Comparison of ENCODE assay signal across 21 cellular contexts in the genomic region with DNA sequence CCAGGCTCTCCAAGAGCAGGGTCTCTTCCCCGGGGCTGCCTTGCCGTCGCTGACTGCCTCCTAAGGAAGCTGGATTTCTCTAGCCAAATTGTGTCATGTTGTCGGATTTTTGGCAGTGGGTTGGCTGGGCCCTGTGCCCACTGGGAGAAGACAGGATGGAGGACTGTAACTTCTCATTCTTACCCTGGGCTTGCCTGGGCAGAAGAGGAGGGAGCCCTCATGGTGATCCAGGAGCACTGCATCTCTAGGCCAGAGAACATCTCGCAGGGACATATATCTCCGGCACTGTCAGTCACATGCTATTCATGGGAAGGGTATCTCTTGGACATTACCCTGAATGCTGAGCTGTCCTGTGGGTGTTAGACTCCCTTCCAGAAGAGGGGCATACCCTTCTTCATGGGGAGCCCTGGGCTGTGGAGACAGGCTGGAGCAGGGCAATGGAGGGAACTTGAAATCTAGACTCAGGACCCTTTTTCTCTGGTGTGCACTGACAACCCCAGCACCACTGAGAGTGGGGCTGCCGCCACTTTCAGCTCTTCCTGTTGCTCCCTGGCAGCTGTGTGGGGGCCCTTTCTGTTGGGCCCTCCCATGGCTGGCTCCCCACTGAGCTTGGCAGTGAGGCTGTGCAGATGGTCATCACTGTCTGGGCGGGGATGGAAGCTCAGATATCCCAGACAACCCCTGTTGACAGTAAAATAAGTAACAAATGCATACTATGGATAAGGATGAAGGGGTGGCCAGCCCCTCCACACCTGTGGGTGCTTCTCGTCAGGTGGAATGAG. TPM values are rescaled to one million over a fixed set of nuclear protein-coding genes. Genes with fewer than 3 reads are reported as not detected.
DNase-seq lines count a peak whose midpoint lies in the region; ATAC-seq, FAIRE-seq and TF ChIP-seq lines count a peak whose summit lies in the region.
"Had no signal": no experiment of that assay in that cellular context is flagged by ENCODE, and none has a peak within 500 bp of the region (broad histone marks: within the 10 kb centered on the region; RNA-seq: fewer than 3 reads in every experiment).

No MANE protein-coding gene starts in this region.

- ATAC-seq in K562: peak; percentile 60
- ATAC-seq in GM21447 (IDR thresholded peaks at IDR 0.05; ENCODE audit: unreplicated experiment): no peak
- no peak for ATAC-seq in GM19455 (IDR thresholded peaks at IDR 0.05; ENCODE audit: unreplicated experiment)
- ATAC-seq: activated T-cell treated with anti-CD3 and anti-CD28 coated beads, Interleukin-2, amount 50 U/mL, for 4 hours had no signal

- no peak overlapping the region for H3K9ac ChIP-seq in K562 (ENCODE audit: insufficient read depth in 1 of 2, low read depth in 2 of 2, low read length in 2 of 2)
- H3K9ac ChIP-seq: BLaER1 treated with 17β-estradiol and CSF1 and Interleukin-3, amounts not matched to agents 10 nM and 100 nM had no signal

- no peaks in the 10 kb centered on the region for H3K9me3 Mint-ChIP-seq in osteocyte (ENCODE audit: unreplicated experiment)
- H3K9me3 Mint-ChIP-seq: activated naive CD4-positive, alpha-beta T cell treated with anti-CD3 and anti-CD28 coated beads, Interleukin-2, amount 50 U/mL, for 24 hours; activated T-cell treated with anti-CD3 and anti-CD28 coated beads, Interleukin-2, amount 50 U/mL, for 4 hours; stimulated activated naive CD8-positive, alpha-beta T cell treated with anti-CD3 and anti-CD28 coated beads, Interleukin-15, Interleukin-2, amounts not matched to agents 100 ng/mL and 50 ng/mL, for 24 hours; T-helper 1 cell treated with Interleukin-12 subunit alpha and Interleukin-12 subunit beta and Interleukin-4 antibody, amounts not matched to agents 30 μg/mL and 1 μg/mL, for 36 hours had no signal

- intact Hi-C loops in K562 (cut with micrococcal nuclease): no loop called here

- FAIRE-seq in K562 (lab: Jason Lieb, UNC): no peak
- FAIRE-seq: astrocyte, pancreas had no signal

- H3K36me3 ChIP-seq in K562 (ENCODE audit: control insufficient read depth, insufficient read depth, low read length): no peaks in the 10 kb centered on the region
- H3K36me3 ChIP-seq: BLaER1 treated with 17β-estradiol and CSF1 and Interleukin-3, amounts not matched to agents 10 nM and 100 nM; heart right ventricle; pancreas; tibial nerve had no signal

- BruUV-seq in K562 (replicated peaks; lab: Mats Ljungman, UMichigan): no TSS peak

- H3K79me2 ChIP-seq in K562 (ENCODE audit: control insufficient read depth, insufficient read depth, low read length): no peaks in the 10 kb centered on the region

- H3K4me3 Mint-ChIP-seq in osteocyte (ENCODE audit: unreplicated experiment): no peak overlapping the region
- H3K4me3 Mint-ChIP-seq: activated naive CD4-positive, alpha-beta T cell treated with anti-CD3 and anti-CD28 coated beads, Interleukin-2, amount 50 U/mL, for 24 hours; activated T-cell treated with anti-CD3 and anti-CD28 coated beads, Interleukin-2, amount 50 U/mL, for 4 hours; naive B cell; stimulated activated naive CD8-positive, alpha-beta T cell treated with anti-CD3 and anti-CD28 coated beads, Interleukin-15, Interleukin-2, amounts not matched to agents 100 ng/mL and 50 ng/mL, for 24 hours; T-helper 1 cell treated with Interleukin-12 subunit alpha and Interleukin-12 subunit beta and Interleukin-4 antibody, amounts not matched to agents 30 μg/mL and 1 μg/mL, for 36 hours had no signal

- no peak overlapping the region for H3K4me2 ChIP-seq in K562 (ENCODE audit: insufficient read depth, low read length)
- H3K4me2 ChIP-seq: BLaER1 treated with 17β-estradiol and CSF1 and Interleukin-3, amounts not matched to agents 10 nM and 100 nM had no signal

- no peaks in the 10 kb centered on the region for H3K9me1 ChIP-seq in K562 (ENCODE audit: control insufficient read depth, insufficient read depth, low read length)

- peaks cover 3 to 28% of the 10 kb centered on the region in 2 experiments; a peak in 4 of 5 replicates for H3K27me3 ChIP-seq in K562 (ENCODE audit: control insufficient read depth in 2 of 2, insufficient read depth in 2 of 2, low read length in 2 of 2)
- H3K27me3 ChIP-seq: BLaER1 treated with 17β-estradiol and CSF1 and Interleukin-3, amounts not matched to agents 10 nM and 100 nM; heart right ventricle; pancreas; tibial nerve had no signal

- in situ Hi-C loops in K562 (cut with MboI): no loop called here

- H3K4me1 ChIP-seq in K562 (replicated peaks in 1 of 2; ENCODE audit: control insufficient read depth in 2 of 2, insufficient read depth in 2 of 2, low read length in 2 of 2): peaks cover 12% of the 10 kb centered on the region in 2 experiments; a peak in 4 of 5 replicates
- H3K4me1 ChIP-seq: BLaER1 treated with 17β-estradiol and CSF1 and Interleukin-3, amounts not matched to agents 10 nM and 100 nM; heart right ventricle; pancreas; tibial nerve had no signal

- TF ChIP-seq CTCF in K562 (IDR thresholded peaks at IDR 0.05 in 2 of 3, conservative IDR thresholded peaks at IDR 0.05 in 1 of 3; ENCODE audit: insufficient read depth in 2 of 3, low read depth in 1 of 3, low read length in 3 of 3): no peak
- TF ChIP-seq CTCF in osteocyte (IDR thresholded peaks at IDR 0.05): no peak

- no peak overlapping the region for H3K4me3 ChIP-seq in K562
- H3K4me3 ChIP-seq: BLaER1 treated with 17β-estradiol and CSF1 and Interleukin-3, amounts not matched to agents 10 nM and 100 nM; heart right ventricle; lung; pancreas; tibial nerve had no signal

- no peak overlapping the region for H3K27ac Mint-ChIP-seq in osteocyte (ENCODE audit: unreplicated experiment)
- H3K27ac Mint-ChIP-seq: activated naive CD4-positive, alpha-beta T cell treated with anti-CD3 and anti-CD28 coated beads, Interleukin-2, amount 50 U/mL, for 24 hours; stimulated activated naive CD8-positive, alpha-beta T cell treated with anti-CD3 and anti-CD28 coated beads, Interleukin-15, Interleukin-2, amounts not matched to agents 100 ng/mL and 50 ng/mL, for 24 hours; T-helper 1 cell treated with Interleukin-12 subunit alpha and Interleukin-12 subunit beta and Interleukin-4 antibody, amounts not matched to agents 30 μg/mL and 1 μg/mL, for 36 hours had no signal

- CTCF ChIA-PET in K562 (lab: Yijun Ruan, JAX; ENCODE audit: low intra/inter-chr PET ratio): no interaction called here

- TF ChIP-seq EP300 in K562 (IDR thresholded peaks at IDR 0.05; ENCODE audit: low read length): no peak

- peaks cover 50% of the 10 kb centered on the region for H3K27me3 Mint-ChIP-seq in osteocyte (ENCODE audit: unreplicated experiment)
- H3K27me3 Mint-ChIP-seq: activated naive CD4-positive, alpha-beta T cell treated with anti-CD3 and anti-CD28 coated beads, Interleukin-2, amount 50 U/mL, for 24 hours had no signal

- TF ChIP-seq RAD21 in K562 (CRISPR knock-in tag; conservative IDR thresholded peaks at IDR 0.05 in 1 of 2, IDR thresholded peaks at IDR 0.05 in 1 of 2): no peak

- peak; percentile 65 for DNase-seq in DMS 273 treated with DMSO at 0.1 percent for 48 hours (lab: John Stamatoyannopoulos, UW)
- DNase-seq in NCI-H146 (lab: John Stamatoyannopoulos, UW): peak; percentile 74
- DNase-seq in K562 (ENCODE audit: extremely low read depth in 1 of 4, low spot score in 3 of 4): peak in 1 of 4 experiments; percentile 12
- peak; percentile 64 for DNase-seq in osteocyte (ENCODE audit: extremely low spot score, unreplicated experiment)
- DNase-seq in SKM-1 treated with dmso at 0.1 percent for 144 hours (lab: John Stamatoyannopoulos, UW; ENCODE audit: unreplicated experiment): no peak
- DNase-seq: activated T-cell treated with anti-CD3 and anti-CD28 coated beads, Interleukin-2, amount 50 U/mL, for 4 hours; DMS153; heart right ventricle; naive B cell; NCI-H526 treated with DMSO at 0.1 percent for 48 hours; pancreas; stimulated activated CD4-positive, alpha-beta T cell treated with anti-CD3 and anti-CD28 coated beads, Interleukin-2, amount 100 ng/mL, for 24 hours had no signal

- no peaks in the 10 kb centered on the region for H3K9me3 ChIP-seq in K562 (replicated peaks; ENCODE audit: control insufficient read depth, insufficient read depth, low read depth, low read length)
- H3K9me3 ChIP-seq: heart right ventricle, pancreas, tibial nerve had no signal

- H3K27ac ChIP-seq in K562 (ENCODE audit: extremely low read depth, low read depth, low read length): no peak overlapping the region
- H3K27ac ChIP-seq: BLaER1 treated with 17β-estradiol and CSF1 and Interleukin-3, amounts not matched to agents 10 nM and 100 nM; heart right ventricle; pancreas; tibial nerve had no signal

- no peak overlapping the region for H2AFZ ChIP-seq in K562 (ENCODE audit: low read depth, low read length)

- no peak for TF ChIP-seq POLR2A in K562 (conservative IDR thresholded peaks at IDR 0.05)

- no peaks in the 10 kb centered on the region for H3K36me3 Mint-ChIP-seq in osteocyte (ENCODE audit: unreplicated experiment)
- H3K36me3 Mint-ChIP-seq: activated naive CD4-positive, alpha-beta T cell treated with anti-CD3 and anti-CD28 coated beads, Interleukin-2, amount 50 U/mL, for 24 hours; naive B cell had no signal

- H3K4me1 Mint-ChIP-seq in osteocyte (ENCODE audit: unreplicated experiment): no peaks in the 10 kb centered on the region
- H3K4me1 Mint-ChIP-seq: activated naive CD4-positive, alpha-beta T cell treated with anti-CD3 and anti-CD28 coated beads, Interleukin-2, amount 50 U/mL, for 24 hours had no signal

- POLR2A ChIA-PET in K562 (lab: Yijun Ruan, JAX): no interaction called here

- 45% methylated on average over 8 of the region's 9 CpGs for WGBS in K562 (ENCODE audit: insufficient coverage, low coverage, missing lambda C conversion rate)

- H4K20me1 ChIP-seq in K562 (replicated peaks; ENCODE audit: control insufficient read depth, insufficient read depth, low read length): no peaks in the 10 kb centered on the region
- H4K20me1 ChIP-seq: BLaER1 treated with 17β-estradiol and CSF1 and Interleukin-3, amounts not matched to agents 10 nM and 100 nM had no signal

RNA-seq across cellular contexts. Expression of a gene that starts 6.6 kb away (rescaled TPM):
- total RNA-seq in K562 (2011; cell fraction: chromatin; rRNA removed; ENCODE audit: low replicate concordance): not detected in 2 replicates
- total RNA-seq in K562 (2011; cell fraction: nucleolus; rRNA removed): 0.17 TPM in 1 of 2 replicates, not detected in the other
- not detected in 2 replicates for total RNA-seq in K562 (2011; cell fraction: nucleoplasm; rRNA removed)
- total RNA-seq in K562 (2014; rRNA removed) (not detected in 2 replicates), K562 (2014; rRNA removed; fragmentation: Illumina TruSeq; extraction: Trizol) (not detected in 2 replicates), K562 (2015; rRNA removed; fragmentation: Illumina TruSeq; extraction: Trizol) (not detected in 2 replicates), K562 (2021) (not detected in 2 replicates), osteocyte (not detected in 2 replicates)
- polyA plus RNA-seq in K562 (2011; rRNA removed) (0.08 TPM in 1 of 2 replicates, not detected in the other), K562 (2014; fragmentation: Illumina TruSeq; extraction: Trizol) (not detected in 2 replicates), K562 (2014; fragmentation: Nextera tagmentation; extraction: Ambion mirVana) (not detected), K562 (2014; rRNA removed) (not detected in 2 replicates)
- polyA plus RNA-seq in K562 (2011; cell fraction: cytosol; rRNA removed): 0.03 TPM in 1 of 2 replicates, not detected in the other
- 0.03 and 0.24 TPM in 2 replicates for polyA plus RNA-seq in K562 (2011; cell fraction: nucleus; rRNA removed)
- 0.35 TPM in 1 of 2 replicates, not detected in the other for polyA plus RNA-seq in K562 (2012)
- polyA minus RNA-seq in K562 (2011; rRNA and poly(A)+ RNA removed): not detected in 2 replicates
- not detected in 2 replicates for polyA minus RNA-seq in K562 (2011; cell fraction: cytosol; rRNA and poly(A)+ RNA removed)
- not detected in 2 replicates for polyA minus RNA-seq in K562 (2011; cell fraction: nucleus; rRNA and poly(A)+ RNA removed)

RNA-seq across cellular contexts. Expression of a gene that starts 15.8 kb away (rescaled TPM):
- 32.2 and 105 TPM in 2 replicates for total RNA-seq in K562 (2011; cell fraction: chromatin; rRNA removed; ENCODE audit: low replicate concordance)
- total RNA-seq in K562 (2011; cell fraction: nucleolus; rRNA removed): 17.8 and 23.3 TPM in 2 replicates
- 30.4 and 33.7 TPM in 2 replicates for total RNA-seq in K562 (2011; cell fraction: nucleoplasm; rRNA removed)
- 50.5 and 59.7 TPM in 2 replicates for total RNA-seq in K562 (2014; rRNA removed)
- 65.1 and 72.5 TPM in 2 replicates for total RNA-seq in K562 (2014; rRNA removed; fragmentation: Illumina TruSeq; extraction: Trizol)
- total RNA-seq in K562 (2015; rRNA removed; fragmentation: Illumina TruSeq; extraction: Trizol): 66.3 and 67.2 TPM in 2 replicates
- 37.2 and 39.8 TPM in 2 replicates for total RNA-seq in K562 (2021)
- 36.6 and 46.6 TPM in 2 replicates for polyA plus RNA-seq in K562 (2011; rRNA removed)
- 9.6 and 14.8 TPM in 2 replicates for polyA plus RNA-seq in K562 (2011; cell fraction: cytosol; rRNA removed)
- polyA plus RNA-seq in K562 (2011; cell fraction: nucleus; rRNA removed): 22.9 and 23.2 TPM in 2 replicates
- 32.2 and 43.2 TPM in 2 replicates for polyA plus RNA-seq in K562 (2012)
- 49.4 and 61.2 TPM in 2 replicates for polyA plus RNA-seq in K562 (2014; fragmentation: Illumina TruSeq; extraction: Trizol)
- polyA plus RNA-seq in K562 (2014; fragmentation: Nextera tagmentation; extraction: Ambion mirVana): 10 to 100 TPM; 20.8 to 21.5 TPM
- polyA plus RNA-seq in K562 (2014; rRNA removed): 42.9 and 43.1 TPM in 2 replicates
- polyA minus RNA-seq in K562 (2011; rRNA and poly(A)+ RNA removed): 52.1 and 66.1 TPM in 2 replicates
- polyA minus RNA-seq in K562 (2011; cell fraction: cytosol; rRNA and poly(A)+ RNA removed): 28.2 and 28.6 TPM in 2 replicates
- polyA minus RNA-seq in K562 (2011; cell fraction: nucleus; rRNA and poly(A)+ RNA removed): 18.4 and 38.5 TPM in 2 replicates
- total RNA-seq in osteocyte: 39.8 and 40.9 TPM in 2 replicates
